15 cellular contexts compared by ENCODE assay signal in genomic region chr13:108121406-108121805, GRCh38.
"Had no signal": no experiment of that assay in that cellular context is flagged by ENCODE, and none has a peak within 500 bp of the region (broad histone marks: within the 10 kb centered on the region; RNA-seq: fewer than 3 reads in every experiment).

No MANE protein-coding gene starts in this region.

- H3K9ac ChIP-seq: parathyroid adenoma had no signal

- H3K27ac Mint-ChIP-seq: activated CD4-positive, alpha-beta T cell treated with anti-CD3 and anti-CD28 coated beads, Interleukin-2, amount 10 ng/mL, durations not matched to agents 24 days and 14 days; activated naive CD4-positive, alpha-beta T cell treated with anti-CD3 and anti-CD28 coated beads, Interleukin-2, amount 10 ng/mL, durations not matched to agents 7 days and 5 days; activated T-helper 2 cell treated with anti-CD3 and anti-CD28 coated beads, Interferon-gamma antibody, Interleukin-2, Interleukin-4, amounts not matched to agents 10 μg/mL and 5 μg/mL and 100 μg/mL, durations not matched to agents 14 hours and 24 hours and 36 hours; stimulated activated naive CD8-positive, alpha-beta T cell treated with anti-CD3 and anti-CD28 coated beads, Interleukin-15, Interleukin-2, amounts not matched to agents 100 ng/mL and 50 ng/mL, for 24 hours had no signal

- H3K4me1 ChIP-seq: lower lobe of right lung, parathyroid adenoma had no signal

- H3K4me1 Mint-ChIP-seq: activated CD4-positive, alpha-beta T cell treated with anti-CD3 and anti-CD28 coated beads, Interleukin-2, amount 10 ng/mL, durations not matched to agents 24 days and 14 days; activated naive CD4-positive, alpha-beta T cell treated with anti-CD3 and anti-CD28 coated beads, Interleukin-2, amount 10 ng/mL, durations not matched to agents 7 days and 5 days had no signal

- H2AFZ ChIP-seq: parathyroid adenoma had no signal

- H3K4me3 Mint-ChIP-seq: activated CD4-positive, alpha-beta T cell treated with anti-CD3 and anti-CD28 coated beads, Interleukin-2, amount 10 ng/mL, durations not matched to agents 24 days and 14 days; activated naive CD4-positive, alpha-beta T cell treated with anti-CD3 and anti-CD28 coated beads, Interleukin-2, amount 10 ng/mL, durations not matched to agents 7 days and 5 days; stimulated activated naive CD8-positive, alpha-beta T cell treated with anti-CD3 and anti-CD28 coated beads, Interleukin-15, Interleukin-2, amounts not matched to agents 100 ng/mL and 50 ng/mL, for 24 hours had no signal

- H3K79me2 ChIP-seq: parathyroid adenoma had no signal

- H3K27me3 Mint-ChIP-seq: activated CD4-positive, alpha-beta T cell treated with anti-CD3 and anti-CD28 coated beads, Interleukin-2, amount 10 ng/mL, durations not matched to agents 24 days and 14 days; activated naive CD4-positive, alpha-beta T cell treated with anti-CD3 and anti-CD28 coated beads, Interleukin-2, amount 10 ng/mL, durations not matched to agents 7 days and 5 days; stimulated activated naive CD8-positive, alpha-beta T cell treated with anti-CD3 and anti-CD28 coated beads, Interleukin-15, Interleukin-2, amounts not matched to agents 100 ng/mL and 50 ng/mL, for 24 hours had no signal

- H3K9me3 Mint-ChIP-seq: activated CD4-positive, alpha-beta T cell treated with anti-CD3 and anti-CD28 coated beads, Interleukin-2, amount 10 ng/mL, durations not matched to agents 24 days and 14 days; activated naive CD4-positive, alpha-beta T cell treated with anti-CD3 and anti-CD28 coated beads, Interleukin-2, amount 10 ng/mL, durations not matched to agents 7 days and 5 days; activated T-helper 2 cell treated with anti-CD3 and anti-CD28 coated beads, Interferon-gamma antibody, Interleukin-2, Interleukin-4, amounts not matched to agents 10 μg/mL and 5 μg/mL and 100 μg/mL, durations not matched to agents 14 hours and 24 hours and 36 hours; stimulated activated naive CD8-positive, alpha-beta T cell treated with anti-CD3 and anti-CD28 coated beads, Interleukin-15, Interleukin-2, amounts not matched to agents 100 ng/mL and 50 ng/mL, for 24 hours had no signal

- H3K36me3 Mint-ChIP-seq: activated naive CD4-positive, alpha-beta T cell treated with anti-CD3 and anti-CD28 coated beads, Interleukin-2, amount 10 ng/mL, durations not matched to agents 7 days and 5 days had no signal

- DNase-seq: activated CD4-positive, alpha-beta T cell treated with anti-CD3 and anti-CD28 coated beads, Interleukin-2, amount 10 ng/mL, durations not matched to agents 24 days and 14 days; activated CD8-positive, alpha-beta memory T cell treated with anti-CD3 and anti-CD28 coated beads for 24 hours; activated naive CD4-positive, alpha-beta T cell treated with anti-CD3 and anti-CD28 coated beads, Interleukin-2, amount 10 ng/mL, durations not matched to agents 7 days and 5 days; central memory CD4-positive, alpha-beta T cell; effector CD8-positive, alpha-beta T cell; hippocampal formation; kidney glomerular epithelial cell; lower lobe of right lung; midbrain; retina; stimulated activated CD4-positive, alpha-beta T cell treated with anti-CD3 and anti-CD28 coated beads, Interleukin-4, amount 100 ng/mL, for 24 hours had no signal

- H3K36me3 ChIP-seq: lower lobe of right lung had no signal

- H3K4me3 ChIP-seq: coronary artery, lower lobe of right lung had no signal

- ATAC-seq: lower lobe of right lung had no signal

- H3K27ac ChIP-seq: coronary artery, lower lobe of right lung, parathyroid adenoma had no signal
